In the genomic region with DNA sequence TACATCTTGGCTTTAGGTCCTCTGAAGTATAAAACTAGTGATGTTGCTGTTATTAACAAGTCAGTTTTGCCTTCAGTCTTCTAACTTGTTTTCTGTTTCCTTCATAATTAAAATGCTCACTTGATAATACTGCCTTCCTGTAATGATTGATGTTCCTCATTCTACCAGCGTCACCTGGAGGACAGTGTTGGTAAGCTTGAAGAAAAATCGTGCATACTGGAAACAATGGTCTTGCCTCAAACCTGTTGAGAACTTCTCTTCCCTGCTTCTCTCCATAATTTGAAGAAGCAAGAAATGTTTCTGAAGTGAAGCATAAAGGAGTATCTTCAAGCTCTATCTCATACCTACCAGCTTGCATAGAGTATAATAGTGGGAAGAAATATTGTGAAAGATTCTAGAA, we compare ENCODE assay signal across 8 cellular contexts. TPM values are rescaled to one million over a fixed set of nuclear protein-coding genes. Genes with fewer than 3 reads are reported as not detected.
DNase-seq lines count a peak whose midpoint lies in the region; ATAC-seq and TF ChIP-seq lines count a peak whose summit lies in the region.

No MANE protein-coding gene starts in this region.

- TF ChIP-seq POLR2A in stomach (IDR thresholded peaks at IDR 0.05) (no peak), ovary (IDR thresholded peaks at IDR 0.05) (no peak)

- peak; percentile 93 for TF ChIP-seq CTCF in foreskin keratinocyte (conservative IDR thresholded peaks at IDR 0.05)
- TF ChIP-seq CTCF in stomach (IDR thresholded peaks at IDR 0.05) = peak in 5 of 7 experiments; percentile 27 to 69 (median 39)
- no peak for TF ChIP-seq CTCF in ovary (IDR thresholded peaks at IDR 0.05)

- peaks cover 37% of the 10 kb centered on the region for H3K36me3 Mint-ChIP-seq in activated CD4-positive, alpha-beta T cell treated with anti-CD3 and anti-CD28 coated beads, Interleukin-2, amount 10 ng/mL, durations not matched to agents 24 days and 14 days (ENCODE audit: low read depth)

- H3K36me3 ChIP-seq in stomach = peaks cover 8 to 36% (median 26%) of the 10 kb centered on the region in 4 donors
- no peaks in the 10 kb centered on the region for H3K36me3 ChIP-seq in ovary

- intact Hi-C loops in activated CD4-positive, alpha-beta T cell treated with anti-CD3 and anti-CD28 coated beads, Interleukin-2, amount 10 ng/mL, durations not matched to agents 24 days and 14 days (cut with micrococcal nuclease) = loop anchor here (1.0 kb wide), 1 partner anchor 282 kb away; no protein-coding TSS in a partner anchor
- intact Hi-C loops in stomach (cut with DNase I; ENCODE audit: low total_unique reads) = no loop called here
- intact Hi-C loops in ovary (cut with DNase I) = loop anchor here in 2 of 4 donors (10.0 kb wide), 1 partner anchor 192 kb away; the partner anchor contains the start of genes DEPDC5 (in 2 of the 2) and PRR14L (in 2 of the 2)

- WGBS in stomach, 5 donors = 3 to 18% (median 8%) methylated on average over 2 of the region's 2 CpGs
- 33 to 34% (median 34%) methylated on average over 2 of the region's 2 CpGs for WGBS in ovary, 3 donors

- peak overlapping the region in 1 of 4 donors; percentile 76 for H3K4me3 ChIP-seq in stomach
- H3K4me3 ChIP-seq in ovary = no peak overlapping the region

- H3K27ac ChIP-seq in foreskin keratinocyte = peak overlapping the region; percentile 96
- peak overlapping the region in 4 of 5 donors; percentile 43 to 100 (median 98) for H3K27ac ChIP-seq in stomach
- no peak overlapping the region for H3K27ac ChIP-seq in ovary

- peaks cover 40% of the 10 kb centered on the region for H3K4me1 Mint-ChIP-seq in activated CD4-positive, alpha-beta T cell treated with anti-CD3 and anti-CD28 coated beads, Interleukin-2, amount 10 ng/mL, durations not matched to agents 24 days and 14 days

- DNase-seq in NCI-H1105 treated with DMSO at 0.1 percent for 48 hours (lab: John Stamatoyannopoulos, UW) (peak; percentile 13), NCI-H1105 (lab: John Stamatoyannopoulos, UW) (no peak), KG1 (lab: John Stamatoyannopoulos, UW) (peak; percentile 16), foreskin keratinocyte (peak in 1 of 2 donors; percentile 49), stomach (no peak), ovary (no peak), inferior parietal cortex (ENCODE audit: extremely low spot score) (no peak)
- peak; percentile 84 for DNase-seq in activated CD4-positive, alpha-beta T cell treated with anti-CD3 and anti-CD28 coated beads, Interleukin-2, amount 10 ng/mL, durations not matched to agents 24 days and 14 days

- no peaks in the 10 kb centered on the region for H3K9me3 ChIP-seq in stomach
- H3K9me3 ChIP-seq in ovary = no peaks in the 10 kb centered on the region

- no peaks in the 10 kb centered on the region for H3K27me3 Mint-ChIP-seq in activated CD4-positive, alpha-beta T cell treated with anti-CD3 and anti-CD28 coated beads, Interleukin-2, amount 10 ng/mL, durations not matched to agents 24 days and 14 days

- no peak for ATAC-seq in foreskin keratinocyte

- H3K27ac Mint-ChIP-seq in activated CD4-positive, alpha-beta T cell treated with anti-CD3 and anti-CD28 coated beads, Interleukin-2, amount 10 ng/mL, durations not matched to agents 24 days and 14 days = peak overlapping the region; percentile 4

- H3K27me3 ChIP-seq in foreskin keratinocyte = no peaks in the 10 kb centered on the region
- H3K27me3 ChIP-seq in stomach = no peaks in the 10 kb centered on the region
- H3K27me3 ChIP-seq in ovary = no peaks in the 10 kb centered on the region

- peaks cover 35% of the 10 kb centered on the region for H3K4me1 ChIP-seq in foreskin keratinocyte
- H3K4me1 ChIP-seq in stomach = peaks cover 34 to 75% (median 55%) of the 10 kb centered on the region in 4 donors
- peaks cover 15% of the 10 kb centered on the region for H3K4me1 ChIP-seq in ovary (ENCODE audit: insufficient read depth)

- TF ChIP-seq EP300 in stomach (IDR thresholded peaks at IDR 0.05) (no peak), ovary (IDR thresholded peaks at IDR 0.05) (no peak)

- H3K9me3 Mint-ChIP-seq in activated CD4-positive, alpha-beta T cell treated with anti-CD3 and anti-CD28 coated beads, Interleukin-2, amount 10 ng/mL, durations not matched to agents 24 days and 14 days = no peaks in the 10 kb centered on the region

- H3K4me3 Mint-ChIP-seq in activated CD4-positive, alpha-beta T cell treated with anti-CD3 and anti-CD28 coated beads, Interleukin-2, amount 10 ng/mL, durations not matched to agents 24 days and 14 days = peak overlapping the region; percentile 45

RNA-seq across cellular contexts. Expression of gene YWHAH, which starts 3.0 kb away (rescaled TPM):
- 138 and 141 TPM in 2 replicates for total RNA-seq in activated CD4-positive, alpha-beta T cell treated with anti-CD3 and anti-CD28 coated beads, Interleukin-2, amount 10 ng/mL, durations not matched to agents 24 days and 14 days
- total RNA-seq in foreskin keratinocyte (185 and 195 TPM in 2 replicates), stomach (100 to 1,000 TPM in 1 of 5 donors, 10 to 100 TPM in 4; 20.5 to 284 (median 81.1) TPM), ovary (100 to 1,000 TPM in 5 of 7 donors, 10 to 100 TPM in 2; 53.1 to 118 (median 107) TPM)
- polyA plus RNA-seq in foreskin keratinocyte (134 and 152 TPM in 2 replicates), stomach (100 to 1,000 TPM in 2 of 3 donors, 10 to 100 TPM in 1; 60.9 to 156 (median 110) TPM), ovary (100 to 1,000 TPM in 1 of 2 donors, 10 to 100 TPM in 1; 51.5 to 144 TPM)

Comparison
In these comparisons a context has a peak if more than half of its experiments do, and no peak if none do; other contexts are left out.
1. DNase-seq: peak in NCI-H1105 treated with DMSO at 0.1 percent for 48 hours (single experiment), KG1 (single experiment) and activated CD4-positive, alpha-beta T cell treated with anti-CD3 and anti-CD28 coated beads, Interleukin-2, amount 10 ng/mL, durations not matched to agents 24 days and 14 days (single experiment); none in NCI-H1105 (single experiment), stomach (single experiment), ovary (0 of 5) and inferior parietal cortex (single experiment).
2. H3K27ac ChIP-seq: peak in foreskin keratinocyte (single experiment) and stomach (4 of 5); none in ovary (0 of 2).
3. CTCF ChIP-seq: peak in foreskin keratinocyte (single experiment) and stomach (5 of 7); none in ovary (0 of 3).